Comparison of ENCODE assay signal across 23 cellular contexts in genomic region chr14:100703574-100704220, GRCh38. TPM values are rescaled to one million over a fixed set of nuclear protein-coding genes. Genes with fewer than 3 reads are reported as not detected.
DNase-seq lines count a peak whose midpoint lies in the region; ATAC-seq, FAIRE-seq and TF ChIP-seq lines count a peak whose summit lies in the region.
"Had no signal": no experiment of that assay in that cellular context is flagged by ENCODE, and none has a peak within 500 bp of the region (broad histone marks: within the 10 kb centered on the region; RNA-seq: fewer than 3 reads in every experiment).

No MANE protein-coding gene starts in this region.

- peak; percentile 66 for ATAC-seq in esophagus mucosa
- no peak for ATAC-seq in WTC11
- ATAC-seq in upper lobe of right lung = no peak
- ATAC-seq: HCT116 had no signal

- WGBS in small intestine, 3 donors = 62 to 82% (median 72%) methylated on average over 20 of the region's 20 CpGs

- no peak overlapping the region for H3K27ac Mint-ChIP-seq in MCF 10A (ENCODE audit: low read depth, unreplicated experiment)
- no peak overlapping the region for H3K27ac Mint-ChIP-seq in WTC11

- in situ Hi-C loops in T47D (cut with HindIII; ENCODE audit: low pct_unique_long_range_greater_than_20kb, low sequenced_read_pairs) = no loop called here

- no peaks in the 10 kb centered on the region for H3K4me1 ChIP-seq in small intestine (ENCODE audit: control insufficient read depth in 2 of 2, insufficient read depth in 1 of 2, low read depth in 1 of 2, low read length in 1 of 2)
- peaks cover 9% of the 10 kb centered on the region for H3K4me1 ChIP-seq in SJCRH30
- H3K4me1 ChIP-seq in upper lobe of right lung = no peaks in the 10 kb centered on the region
- H3K4me1 ChIP-seq: SJSA1 had no signal

- BruUV-seq in MCF 10A (replicated peaks; lab: Mats Ljungman, UMichigan) = no TSS peak

- TF ChIP-seq CTCF in MCF 10A (IDR thresholded peaks at IDR 0.05; ENCODE audit: unreplicated experiment) (no peak), WTC11 (IDR thresholded peaks at IDR 0.05) (no peak), upper lobe of right lung (IDR thresholded peaks at IDR 0.05) (no peak)

- no peaks in the 10 kb centered on the region for H3K4me1 Mint-ChIP-seq in MCF 10A (ENCODE audit: insufficient read depth, unreplicated experiment)
- H3K4me1 Mint-ChIP-seq in WTC11 = peaks cover 6% of the 10 kb centered on the region

- CTCF ChIA-PET in MCF 10A (lab: Yijun Ruan, JAX) = interaction anchor here (1.1 kb wide), 1 partner anchor 41 kb away, joined by 4 read pairs; no protein-coding TSS in a partner anchor
- CTCF ChIA-PET in WTC11 (lab: Charles Lee) = no interaction called here

- H3K27ac ChIP-seq in small intestine (ENCODE audit: low read depth in 1 of 2, low read length in 1 of 2) = no peak overlapping the region
- H3K27ac ChIP-seq in SJCRH30 = no peak overlapping the region
- no peak overlapping the region for H3K27ac ChIP-seq in upper lobe of right lung
- H3K27ac ChIP-seq: SJSA1 had no signal

- no peak overlapping the region for H3K4me3 Mint-ChIP-seq in MCF 10A (ENCODE audit: unreplicated experiment)
- H3K4me3 Mint-ChIP-seq in WTC11 = no peak overlapping the region

- H3K36me3 ChIP-seq in small intestine (ENCODE audit: control insufficient read depth in 2 of 2, insufficient read depth in 2 of 2, low read length in 2 of 2) (no peaks in the 10 kb centered on the region), SJCRH30 (no peaks in the 10 kb centered on the region), upper lobe of right lung (no peaks in the 10 kb centered on the region)
- H3K36me3 ChIP-seq: SJSA1 had no signal

- H3K4me3 ChIP-seq in small intestine (ENCODE audit: low read depth in 1 of 2, low read length in 2 of 2) (no peak overlapping the region), SJCRH30 (no peak overlapping the region), upper lobe of right lung (no peak overlapping the region)
- H3K4me3 ChIP-seq: SJSA1 had no signal

- H3K9me3 Mint-ChIP-seq in MCF 10A (ENCODE audit: unreplicated experiment) (no peaks in the 10 kb centered on the region), WTC11 (no peaks in the 10 kb centered on the region)

- H3K9me3 ChIP-seq in small intestine (ENCODE audit: control insufficient read depth, low read depth) (no peaks in the 10 kb centered on the region), SJCRH30 (replicated peaks) (no peaks in the 10 kb centered on the region), upper lobe of right lung (no peaks in the 10 kb centered on the region)
- H3K9me3 ChIP-seq: SJSA1 had no signal

- intact Hi-C loops in MCF 10A (cut with micrococcal nuclease) = no loop called here
- intact Hi-C loops in upper lobe of right lung (cut with DNase I) = no loop called here

- peaks cover 11% of the 10 kb centered on the region for H3K27me3 Mint-ChIP-seq in MCF 10A (ENCODE audit: insufficient read depth, unreplicated experiment)
- H3K27me3 Mint-ChIP-seq in WTC11 (ENCODE audit: low read depth) = peaks cover 3% of the 10 kb centered on the region; the same call in 1 of the 2 replicates

- DNase-seq in T47D (ENCODE audit: low read depth in 1 of 2, low spot score in 1 of 2) (peak; percentile 87 to 92), MCF 10A (ENCODE audit: unreplicated experiment) (no peak), HT-29 (ENCODE audit: low spot score) (peak; percentile 66), small intestine (peak; percentile 8), WTC11 (ENCODE audit: low spot score) (no peak), SJCRH30 (no peak), upper lobe of right lung (no peak)
- DNase-seq: 8988T, COR-L47, EL, GOT3, NCI-H1105 treated with DMSO at 0.1 percent for 48 hours, NCI-H1694 treated with DMSO at 0.1 percent for 48 hours, NCI-H2107, NCI-H510A, NCI-H748 treated with DMSO at 0.1 percent for 48 hours had no signal

- H3K27me3 ChIP-seq in small intestine (ENCODE audit: control insufficient read depth in 2 of 2, insufficient read depth in 2 of 2, low read length in 2 of 2) (no peaks in the 10 kb centered on the region), SJCRH30 (peaks cover 2% of the 10 kb centered on the region; the same call in 1 of the 2 replicates), upper lobe of right lung (peaks cover 3% of the 10 kb centered on the region)
- H3K27me3 ChIP-seq: SJSA1 had no signal

- H3K36me3 Mint-ChIP-seq in MCF 10A (ENCODE audit: insufficient read depth, unreplicated experiment) = no peaks in the 10 kb centered on the region
- no peaks in the 10 kb centered on the region for H3K36me3 Mint-ChIP-seq in WTC11

- FAIRE-seq in small intestine (lab: Jason Lieb, UNC) = no peak
- FAIRE-seq: GM12891, GM18507 had no signal

- POLR2A ChIA-PET in MCF 10A (lab: Yijun Ruan, JAX) = no interaction called here
- POLR2A ChIA-PET in WTC11 (lab: Charles Lee) = no interaction called here

TF ChIP-seq in WTC11, 78 proteins besides CTCF, POLR2A, EP300 and RAD21:
- TF ChIP-seq GABPB1 (CRISPR knock-in tag; IDR thresholded peaks at IDR 0.05) = no peak
- no peak for TF ChIP-seq PRDM15 (CRISPR knock-in tag; IDR thresholded peaks at IDR 0.05)
- no peak for TF ChIP-seq GTF2I (CRISPR knock-in tag; conservative IDR thresholded peaks at IDR 0.05)
- TF ChIP-seq MLX (CRISPR knock-in tag; IDR thresholded peaks at IDR 0.05) = no peak
- no peak for TF ChIP-seq NFE2L1 (CRISPR knock-in tag; IDR thresholded peaks at IDR 0.05)
- TF ChIP-seq ZNF396 (CRISPR knock-in tag; IDR thresholded peaks at IDR 0.05; ENCODE audit: borderline replicate concordance) = no peak

RNA-seq across cellular contexts. Expression of gene DLK1, which starts 23.0 kb away (rescaled TPM):
- total RNA-seq in MCF 10A (2022) (not detected in 2 replicates), esophagus mucosa (0.16 TPM), WTC11 (2021) (3.0 to 3.3 TPM (median 3.1 TPM) in 3 replicates), upper lobe of right lung (not detected)
- not detected in 2 replicates for total RNA-seq in HT-29 (2014; rRNA removed; shearing (Covaris generic))
- polyA plus RNA-seq in small intestine = under 1 TPM; 0.04 to 0.89 (median 0.54) TPM
- 0.20 and 0.28 TPM in 2 replicates for total RNA-seq in SJCRH30 (2014; rRNA removed; shearing (Covaris generic))
- total RNA-seq: LHCN-M2, OCI-LY7, SJSA1 had no signal

Comparison
In these comparisons a context has a peak if more than half of its experiments do, and no peak if none do; other contexts are left out.
1. DNase-seq: peak in T47D (2 of 2), HT-29 (single experiment) and small intestine (single experiment); none in MCF 10A (single experiment), WTC11 (single experiment), SJCRH30 (0 of 2) and upper lobe of right lung (single experiment).